1 cellular context compared by ENCODE assay signal in genomic region chr20:44210422-44211176, GRCh38.
TF ChIP-seq lines count a peak whose summit lies in the region.

TSS of gene OSER1 (minus strand) at chr20:44210771. CDS start at chr20:44206957, 3,814 bp downstream.

TF ChIP-seq in HepG2, 621 proteins besides CTCF, POLR2A, EP300 and RAD21 (continued from another document and continues in another):
- TF ChIP-seq GLMP (CRISPR knock-in tag; IDR thresholded peaks at IDR 0.05; ENCODE audit: borderline replicate concordance) (no peak), KDM4B (CRISPR knock-in tag; IDR thresholded peaks at IDR 0.05) (no peak), ZMYM4 (CRISPR knock-in tag; IDR thresholded peaks at IDR 0.05) (peak; percentile 89), HIVEP1 (CRISPR knock-in tag; IDR thresholded peaks at IDR 0.05) (peak; percentile 94), ZNF207 (IDR thresholded peaks at IDR 0.05; ENCODE audit: borderline replicate concordance) (no peak), SAP130 (CRISPR knock-in tag; IDR thresholded peaks at IDR 0.05; ENCODE audit: low read depth) (peak; percentile 100), SIX4 (CRISPR knock-in tag; IDR thresholded peaks at IDR 0.05) (0 out of 2 replicates have a peak, but pooled peaks have one; percentile 41), ARID4A (CRISPR knock-in tag; IDR thresholded peaks at IDR 0.05; ENCODE audit: borderline replicate concordance) (peak; percentile 99), NCOA2 (CRISPR knock-in tag; IDR thresholded peaks at IDR 0.05) (peak; percentile 66), ZKSCAN5 (CRISPR knock-in tag; IDR thresholded peaks at IDR 0.05) (0 out of 2 replicates have a peak, but pooled peaks have one; percentile 57), POLR2G (IDR thresholded peaks at IDR 0.05; ENCODE audit: low read depth, low read length) (peak; percentile 98), ZNF672 (CRISPR knock-in tag; IDR thresholded peaks at IDR 0.05) (peak; percentile 73; the same call in 1 of the 2 replicates), SMAD1 (CRISPR knock-in tag; IDR thresholded peaks at IDR 0.05; ENCODE audit: borderline replicate concordance, low read depth) (0 out of 2 replicates have a peak, but pooled peaks have one; percentile 17), RFXAP (CRISPR knock-in tag; IDR thresholded peaks at IDR 0.05; ENCODE audit: borderline replicate concordance) (peak; percentile 50; the same call in 1 of the 2 replicates), ZNF772 (CRISPR knock-in tag; IDR thresholded peaks at IDR 0.05) (peak; percentile 94), MED8 (CRISPR knock-in tag; IDR thresholded peaks at IDR 0.05; ENCODE audit: insufficient replicate concordance) (no peak), ZMYM2 (CRISPR knock-in tag; IDR thresholded peaks at IDR 0.05) (peak; percentile 61; the same call in 1 of the 2 replicates), ZNF550 (CRISPR knock-in tag; IDR thresholded peaks at IDR 0.05; ENCODE audit: borderline replicate concordance) (peak; percentile 65; the same call in 1 of the 2 replicates), TFAP4 (IDR thresholded peaks at IDR 0.05; ENCODE audit: borderline replicate concordance, low read depth) (peak; percentile 79; the same call in 1 of the 2 replicates), ZNF570 (CRISPR knock-in tag; IDR thresholded peaks at IDR 0.05; ENCODE audit: borderline replicate concordance) (no peak), ZNF724P (CRISPR knock-in tag; IDR thresholded peaks at IDR 0.05; ENCODE audit: borderline replicate concordance) (peak; percentile 69; the same call in 1 of the 2 replicates), KLF9 (CRISPR knock-in tag; IDR thresholded peaks at IDR 0.05; ENCODE audit: low read depth) (peak; percentile 97), CREM (IDR thresholded peaks at IDR 0.05) (peak; percentile 96), CREM (CRISPR knock-in tag; IDR thresholded peaks at IDR 0.05) (no peak), RELA (CRISPR knock-in tag; IDR thresholded peaks at IDR 0.05) (0 out of 2 replicates have a peak, but pooled peaks have one; percentile 76), RFXANK (CRISPR knock-in tag; IDR thresholded peaks at IDR 0.05) (no peak), ZNF350 (CRISPR knock-in tag; IDR thresholded peaks at IDR 0.05; ENCODE audit: borderline replicate concordance, low read depth) (peak; percentile 73; the same call in 1 of the 2 replicates), ZBTB49 (CRISPR knock-in tag; IDR thresholded peaks at IDR 0.05; ENCODE audit: borderline replicate concordance) (peak; percentile 48), ZBTB1 (CRISPR knock-in tag; IDR thresholded peaks at IDR 0.05; ENCODE audit: borderline replicate concordance) (0 out of 2 replicates have a peak, but pooled peaks have one; percentile 19), GABPB1 (CRISPR knock-in tag; IDR thresholded peaks at IDR 0.05) (peak; percentile 99), PATZ1 (CRISPR knock-in tag; IDR thresholded peaks at IDR 0.05) (peak; percentile 85), TBL1XR1 (IDR thresholded peaks at IDR 0.05; ENCODE audit: borderline replicate concordance, low read length, partially characterized antibody) (peak; percentile 72), ARID5B (CRISPR knock-in tag; IDR thresholded peaks at IDR 0.05) (peak; percentile 86), ZNF138 (CRISPR knock-in tag; IDR thresholded peaks at IDR 0.05; ENCODE audit: low read depth) (peak; percentile 87; the same call in 1 of the 2 replicates), ZNF740 (CRISPR knock-in tag; IDR thresholded peaks at IDR 0.05) (no peak), PAF1 (CRISPR knock-in tag; IDR thresholded peaks at IDR 0.05) (no peak), ZBTB43 (CRISPR knock-in tag; conservative IDR thresholded peaks at IDR 0.05) (no peak; the same call in 1 of the 2 replicates), GPBP1L1 (CRISPR knock-in tag; IDR thresholded peaks at IDR 0.05) (no peak), ZSCAN21 (CRISPR knock-in tag; IDR thresholded peaks at IDR 0.05; ENCODE audit: borderline replicate concordance) (no peak; the same call in none of the 2 replicates), ZNF607 (CRISPR knock-in tag; IDR thresholded peaks at IDR 0.05; ENCODE audit: borderline replicate concordance) (peak; percentile 88), GATAD2A (CRISPR knock-in tag; IDR thresholded peaks at IDR 0.05) (peak; percentile 84), CBX2 (IDR thresholded peaks at IDR 0.05; ENCODE audit: low read depth, low read length) (no peak), CBX2 (CRISPR knock-in tag; IDR thresholded peaks at IDR 0.05; ENCODE audit: low read depth) (no peak), ZNF572 (CRISPR knock-in tag; IDR thresholded peaks at IDR 0.05) (peak; percentile 12), THAP7 (CRISPR knock-in tag; IDR thresholded peaks at IDR 0.05) (peak; percentile 20; the same call in 1 of the 2 replicates), AGO2 (optimal IDR thresholded peaks at IDR 0.05; ENCODE audit: low read depth, low read length) (peak; percentile 87)
